Comparison of ENCODE assay signal across 9 cellular contexts in the genomic region with DNA sequence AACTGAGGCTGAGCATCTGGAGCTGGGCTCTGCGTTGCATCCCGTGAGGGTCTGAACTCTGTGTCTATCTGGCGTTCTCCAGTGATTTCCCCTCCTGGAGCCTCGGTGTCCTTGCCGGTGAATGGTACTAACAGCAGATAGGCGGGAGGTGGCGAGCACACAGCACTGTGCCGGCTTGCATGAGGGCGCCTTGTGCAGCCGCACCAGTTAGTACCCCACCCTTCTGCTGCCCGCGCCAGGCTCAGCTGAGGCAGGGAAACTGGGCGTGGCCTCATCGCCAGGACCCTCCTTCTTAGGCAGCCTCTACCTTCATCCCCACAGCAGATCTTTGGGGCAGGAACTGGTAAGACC. TPM values are rescaled to one million over a fixed set of nuclear protein-coding genes. Genes with fewer than 3 reads are reported as not detected.
"Had no signal": no experiment of that assay in that cellular context is flagged by ENCODE, and none has a peak within 500 bp of the region (broad histone marks: within the 10 kb centered on the region; RNA-seq: fewer than 3 reads in every experiment).

No MANE protein-coding gene starts in this region.

- H2AFZ ChIP-seq: GM23338 had no signal

- DNase-seq: H9, HFFc6 had no signal

- H3K9me3 Mint-ChIP-seq: IgD-negative memory B cell had no signal

- FAIRE-seq: H1, H54, HepG2 had no signal

- H3K4me3 ChIP-seq: GM23338 had no signal

- H3K27ac Mint-ChIP-seq: GM23338, H9, HFFc6, IgD-negative memory B cell had no signal

- H3K27ac ChIP-seq: HL-60 had no signal

- H3K4me3 Mint-ChIP-seq: GM23338, H9, HFFc6, IgD-negative memory B cell had no signal

- ATAC-seq: GM23338, HCT116, HepG2 had no signal

- H3K4me2 ChIP-seq: GM23338 had no signal

- H3K4me1 Mint-ChIP-seq: GM23338, H9 had no signal

- H3K36me3 Mint-ChIP-seq: IgD-negative memory B cell had no signal

RNA-seq across cellular contexts. Expression of gene SORCS2, which starts 42.7 kb away (rescaled TPM):
- polyA plus RNA-seq: IgD-negative memory B cell had no signal
